9 cellular contexts compared by ENCODE assay signal in the genomic region with DNA sequence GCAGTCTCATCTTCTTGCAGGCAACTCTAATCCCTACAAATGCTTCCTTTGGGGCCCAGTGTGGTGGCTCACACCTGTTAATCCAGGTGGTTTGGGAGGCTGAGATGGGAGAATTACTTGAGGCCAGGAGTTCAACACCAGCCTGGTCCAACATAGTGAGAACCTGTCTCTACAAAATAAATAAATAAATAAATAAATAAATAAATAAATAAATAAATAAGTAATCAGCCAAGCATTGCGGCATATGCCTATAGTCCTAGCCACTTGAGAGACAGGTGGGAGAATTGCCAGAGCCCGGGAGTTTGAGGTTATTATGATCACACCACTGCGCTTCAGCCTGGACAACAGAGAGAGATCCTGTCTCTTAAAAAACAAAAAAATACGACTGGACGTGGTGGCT.
"Had no signal": no experiment of that assay in that cellular context is flagged by ENCODE, and none has a peak within 500 bp of the region (broad histone marks: within the 10 kb centered on the region; RNA-seq: fewer than 3 reads in every experiment).

No MANE protein-coding gene starts in this region.

- H3K4me3 ChIP-seq: K562 had no signal

- ATAC-seq: HepG2, K562 had no signal

- H3K4me2 ChIP-seq: KMS-11 had no signal

- DNase-seq: IMR-90, KBM-7, KG1 had no signal

- H3K27ac ChIP-seq: HL-60, KMS-11 had no signal

- H3K27me3 Mint-ChIP-seq: IgD-negative memory B cell had no signal

- H3K36me3 Mint-ChIP-seq: IgD-negative memory B cell had no signal

- H3K27ac Mint-ChIP-seq: IgD-negative memory B cell had no signal

- H3K9me3 Mint-ChIP-seq: IgD-negative memory B cell had no signal

- FAIRE-seq: HepG2, HTR-8/SVneo, K562 had no signal
